In genomic region chr3:160106905-160107861, GRCh38 we compare ENCODE assay signal across 24 cellular contexts.
DNase-seq lines count a peak whose midpoint lies in the region; ATAC-seq, FAIRE-seq and TF ChIP-seq lines count a peak whose summit lies in the region.
"Had no signal": no experiment of that assay in that cellular context is flagged by ENCODE, and none has a peak within 500 bp of the region (broad histone marks: within the 10 kb centered on the region; RNA-seq: fewer than 3 reads in every experiment).

No MANE protein-coding gene starts in this region.

- H3K9me3 ChIP-seq in A549 (no peaks in the 10 kb centered on the region), K562 (replicated peaks; ENCODE audit: control insufficient read depth, insufficient read depth, low read depth, low read length) (no peaks in the 10 kb centered on the region)
- H3K9me3 ChIP-seq: Peyer's patch, SJSA1 had no signal

- H3K4me2 ChIP-seq in A549 (peak overlapping the region; percentile 41), K562 (ENCODE audit: insufficient read depth, low read length) (no peak overlapping the region), mesendoderm (ENCODE audit: low read length) (no peak overlapping the region)

- no TSS peak for BruUV-seq in K562 (replicated peaks; lab: Mats Ljungman, UMichigan)

- TF ChIP-seq POLR2A in A549 (IDR thresholded peaks at IDR 0.05; ENCODE audit: low read length), result no peak
- TF ChIP-seq POLR2A in K562 (conservative IDR thresholded peaks at IDR 0.05), result no peak

- H3K23ac ChIP-seq in mesendoderm (ENCODE audit: low read length), result no peak overlapping the region

- no peaks in the 10 kb centered on the region for H3K79me2 ChIP-seq in K562 (ENCODE audit: control insufficient read depth, insufficient read depth, low read length)
- H3K79me2 ChIP-seq in mesendoderm (ENCODE audit: control insufficient read depth, insufficient read depth, low read length), result no peaks in the 10 kb centered on the region

- H3K27ac ChIP-seq in A549, result peak overlapping the region; percentile 6 to 61; a peak in 4 of 6 replicates
- H3K27ac ChIP-seq in K562 (ENCODE audit: extremely low read depth, low read depth, low read length), result no peak overlapping the region
- no peak overlapping the region for H3K27ac ChIP-seq in mesendoderm (ENCODE audit: low read depth, low read length)
- H3K27ac ChIP-seq: coronary artery, Peyer's patch, SJSA1, VCaP had no signal

- no peak overlapping the region for H3K27ac Mint-ChIP-seq in activated T-cell treated with anti-CD3 and anti-CD28 coated beads, Interleukin-2, amount 50 U/mL, for 24 hours
- H3K27ac Mint-ChIP-seq: activated CD4-positive, alpha-beta memory T cell treated with anti-CD3 and anti-CD28 coated beads for 36 hours; H9; IgD-negative memory B cell; naive thymus-derived CD8-positive, alpha-beta T cell; T-helper 17 cell had no signal

- POLR2A ChIA-PET in A549 (lab: Yijun Ruan, JAX), result no interaction called here
- POLR2A ChIA-PET in K562 (lab: Yijun Ruan, JAX), result no interaction called here

- H3K9me1 ChIP-seq in K562 (ENCODE audit: control insufficient read depth, insufficient read depth, low read length), result no peaks in the 10 kb centered on the region

- H3K79me1 ChIP-seq in mesendoderm (ENCODE audit: low read length), result no peaks in the 10 kb centered on the region

- H3K56ac ChIP-seq in mesendoderm (ENCODE audit: low read length), result no peak overlapping the region

- no peaks in the 10 kb centered on the region for H3K36me3 Mint-ChIP-seq in activated T-cell treated with anti-CD3 and anti-CD28 coated beads, Interleukin-2, amount 50 U/mL, for 24 hours (ENCODE audit: low read depth)
- H3K36me3 Mint-ChIP-seq: activated CD4-positive, alpha-beta memory T cell treated with anti-CD3 and anti-CD28 coated beads for 36 hours; CD14-positive monocyte; IgD-negative memory B cell; naive thymus-derived CD8-positive, alpha-beta T cell had no signal

- H2AK5ac ChIP-seq in mesendoderm (ENCODE audit: low read length), result no peak overlapping the region

- TF ChIP-seq EP300 in A549 (IDR thresholded peaks at IDR 0.05), result no peak
- no peak for TF ChIP-seq EP300 in Ishikawa (IDR thresholded peaks at IDR 0.05; ENCODE audit: borderline replicate concordance)
- TF ChIP-seq EP300 in K562 (IDR thresholded peaks at IDR 0.05; ENCODE audit: low read length), result no peak

- FAIRE-seq in A549 (lab: Jason Lieb, UNC) (no peak), K562 (lab: Jason Lieb, UNC) (no peak)
- FAIRE-seq: urothelium cell line had no signal

- TF ChIP-seq RAD21 in A549 (conservative IDR thresholded peaks at IDR 0.05 in 1 of 2, IDR thresholded peaks at IDR 0.05 in 1 of 2) (no peak), Ishikawa (IDR thresholded peaks at IDR 0.05; ENCODE audit: low read depth) (no peak), K562 (CRISPR knock-in tag; conservative IDR thresholded peaks at IDR 0.05 in 1 of 2, IDR thresholded peaks at IDR 0.05 in 1 of 2) (no peak)

- H3K18ac ChIP-seq in mesendoderm (ENCODE audit: low read length), result no peak overlapping the region

- no peak overlapping the region for H2AFZ ChIP-seq in K562 (ENCODE audit: low read depth, low read length)

- H3K9ac ChIP-seq in K562 (ENCODE audit: insufficient read depth in 1 of 2, low read depth in 2 of 2, low read length in 2 of 2), result no peak overlapping the region
- no peak overlapping the region for H3K9ac ChIP-seq in mesendoderm (ENCODE audit: low read length)

- no peaks in the 10 kb centered on the region for H4K20me1 ChIP-seq in K562 (replicated peaks; ENCODE audit: control insufficient read depth, insufficient read depth, low read length)

- intact Hi-C loops in K562 (cut with micrococcal nuclease), result no loop called here

- H2BK120ac ChIP-seq in mesendoderm (ENCODE audit: low read depth, low read length), result no peak overlapping the region

- H2BK5ac ChIP-seq in mesendoderm (ENCODE audit: low read length), result no peak overlapping the region

- H4K8ac ChIP-seq in mesendoderm (ENCODE audit: low read depth, low read length), result no peak overlapping the region

- H3K4me3 ChIP-seq in A549 (no peak overlapping the region), K562 (no peak overlapping the region), mesendoderm (ENCODE audit: low read length) (no peak overlapping the region)
- H3K4me3 ChIP-seq: coronary artery, Peyer's patch, SJSA1 had no signal

- no peaks in the 10 kb centered on the region for H3K4me1 Mint-ChIP-seq in activated T-cell treated with anti-CD3 and anti-CD28 coated beads, Interleukin-2, amount 50 U/mL, for 24 hours (ENCODE audit: low read depth)
- H3K4me1 Mint-ChIP-seq: naive thymus-derived CD8-positive, alpha-beta T cell had no signal

- H3K27me3 Mint-ChIP-seq in activated T-cell treated with anti-CD3 and anti-CD28 coated beads, Interleukin-2, amount 50 U/mL, for 24 hours, result peaks cover 10% of the 10 kb centered on the region

- CTCF ChIA-PET in A549 (lab: Yijun Ruan, JAX), result interaction anchor here (0.6 kb wide), 1 partner anchor 306 kb away, joined by 3 read pairs; no protein-coding TSS in a partner anchor
- CTCF ChIA-PET in K562 (lab: Yijun Ruan, JAX; ENCODE audit: low intra/inter-chr PET ratio), result no interaction called here

- no peak overlapping the region for H2BK15ac ChIP-seq in mesendoderm (replicated peaks; ENCODE audit: low read depth)

- ATAC-seq in A549, result peak; percentile 55 to 64; a peak in 4 of 6 replicates
- ATAC-seq in K562, result no peak; the same call in 1 of the 3 replicates
- ATAC-seq: naive thymus-derived CD8-positive, alpha-beta T cell; sciatic nerve; T-helper 17 cell had no signal

- no peaks in the 10 kb centered on the region for H3K9me3 Mint-ChIP-seq in activated T-cell treated with anti-CD3 and anti-CD28 coated beads, Interleukin-2, amount 50 U/mL, for 24 hours
- H3K9me3 Mint-ChIP-seq: activated CD4-positive, alpha-beta memory T cell treated with anti-CD3 and anti-CD28 coated beads for 36 hours; CD14-positive monocyte; H9; naive thymus-derived CD8-positive, alpha-beta T cell had no signal

- H3K36me3 ChIP-seq in K562 (ENCODE audit: control insufficient read depth, insufficient read depth, low read length) (no peaks in the 10 kb centered on the region), mesendoderm (ENCODE audit: control insufficient read depth, insufficient read depth, low read length) (no peaks in the 10 kb centered on the region)
- H3K36me3 ChIP-seq: Peyer's patch, SJSA1 had no signal

- in situ Hi-C loops in K562 (cut with MboI), result no loop called here

- no peak overlapping the region for H4K5ac ChIP-seq in mesendoderm (ENCODE audit: low read length)

- H3K4me1 ChIP-seq in A549 (peaks cover 22% of the 10 kb centered on the region), K562 (replicated peaks in 1 of 2; ENCODE audit: control insufficient read depth in 2 of 2, insufficient read depth in 2 of 2, low read length in 2 of 2) (no peaks in the 10 kb centered on the region; a peak in 1 of 5 replicates), mesendoderm (ENCODE audit: control insufficient read depth, low read depth, low read length) (no peaks in the 10 kb centered on the region)
- H3K4me1 ChIP-seq: Peyer's patch, SJSA1 had no signal

- no peak for TF ChIP-seq CTCF in A549 (IDR thresholded peaks at IDR 0.05)
- no peak for TF ChIP-seq CTCF in K562 (IDR thresholded peaks at IDR 0.05 in 2 of 3, conservative IDR thresholded peaks at IDR 0.05 in 1 of 3; ENCODE audit: insufficient read depth in 2 of 3, low read depth in 1 of 3, low read length in 3 of 3)

- WGBS in A549 (ENCODE audit: missing lambda C conversion rate), result 58% methylated on average over 7 of the region's 7 CpGs
- 2% methylated on average over 7 of the region's 7 CpGs for WGBS in K562 (ENCODE audit: insufficient coverage, low coverage, missing lambda C conversion rate)
- no CpG with 5 or more reads among the region's 7 CpGs for WGBS in mesendoderm (ENCODE audit: extremely low coverage, insufficient coverage, low lambda C conversion rate)

- peak in 1 of 2 experiments; percentile 40 for DNase-seq in A549 (ENCODE audit: low read depth in 1 of 2, low spot score in 1 of 2)
- no peak for DNase-seq in K562 (ENCODE audit: extremely low read depth in 1 of 4, low spot score in 3 of 4)
- DNase-seq in mesendoderm, result peak; percentile 48
- DNase-seq in kidney tubule cell (ENCODE audit: low spot score), result no peak
- DNase-seq in effector CD4-positive, alpha-beta T cell, result no peak
- no peak for DNase-seq in pons (ENCODE audit: low spot score)
- DNase-seq in activated T-cell treated with anti-CD3 and anti-CD28 coated beads, Interleukin-2, amount 50 U/mL, for 24 hours, result no peak
- DNase-seq: activated CD4-positive, alpha-beta memory T cell treated with anti-CD3 and anti-CD28 coated beads for 36 hours; activated T-cell treated with anti-CD3 and anti-CD28 coated beads for 4 hours; H9; naive thymus-derived CD8-positive, alpha-beta T cell; NCI-H187; NCI-H774; substantia nigra; T-helper 17 cell had no signal

- H3K4me3 Mint-ChIP-seq in activated T-cell treated with anti-CD3 and anti-CD28 coated beads, Interleukin-2, amount 50 U/mL, for 24 hours, result no peak overlapping the region
- H3K4me3 Mint-ChIP-seq: activated CD4-positive, alpha-beta memory T cell treated with anti-CD3 and anti-CD28 coated beads for 36 hours; CD14-positive monocyte; H9; IgD-negative memory B cell; naive thymus-derived CD8-positive, alpha-beta T cell; T-helper 17 cell had no signal

- H3K27me3 ChIP-seq in K562 (ENCODE audit: control insufficient read depth in 2 of 2, insufficient read depth in 2 of 2, low read length in 2 of 2), result no peaks in the 10 kb centered on the region; a peak in 1 of 5 replicates
- no peaks in the 10 kb centered on the region for H3K27me3 ChIP-seq in mesendoderm (ENCODE audit: insufficient read depth, low read length, poor library complexity)
- H3K27me3 ChIP-seq: Peyer's patch, SJSA1 had no signal

- H3K4ac ChIP-seq in mesendoderm (ENCODE audit: low read depth, low read length), result no peak overlapping the region

TF ChIP-seq in A549, 52 proteins besides CTCF, POLR2A, EP300 and RAD21 (continues in another document):
- peak; percentile 72 to 73; a peak in 3 of 4 replicates for TF ChIP-seq CEBPB (IDR thresholded peaks at IDR 0.05)
- TF ChIP-seq PHF8 (IDR thresholded peaks at IDR 0.05; ENCODE audit: borderline replicate concordance, low read depth), result no peak
- no peak for TF ChIP-seq NR3C1 (IDR thresholded peaks at IDR 0.05)
- TF ChIP-seq JUNB (IDR thresholded peaks at IDR 0.05), result no peak
- no peak for TF ChIP-seq GATA3 (IDR thresholded peaks at IDR 0.05; ENCODE audit: borderline replicate concordance)

TF ChIP-seq in Ishikawa, 13 proteins besides CTCF, POLR2A, EP300 and RAD21:
- TF ChIP-seq CEBPB (IDR thresholded peaks at IDR 0.05) (0 out of 2 replicates have a peak, but pooled peaks have one; percentile 28), TCF12 (IDR thresholded peaks at IDR 0.05; ENCODE audit: low read depth) (no peak)

Comparison
In these comparisons a context has a peak if more than half of its experiments do, and no peak if none do; other contexts are left out.
1. H3K27ac ChIP-seq: peak in A549 (2 of 2); none in K562 (single experiment) and mesendoderm (single experiment).
2. Of the 35 proteins assayed by ChIP-seq in both K562 and A549: peak only in K562: none; only in A549: none; in both: CEBPB; in neither: 34.